In genomic region chr20:38804682-38805501, GRCh38 we compare ENCODE assay signal across 8 cellular contexts. TPM values are rescaled to one million over a fixed set of nuclear protein-coding genes. Genes with fewer than 3 reads are reported as not detected.
DNase-seq lines count a peak whose midpoint lies in the region; ATAC-seq and TF ChIP-seq lines count a peak whose summit lies in the region.

No MANE protein-coding gene starts in this region.

- no peak for TF ChIP-seq CTCF in OCI-LY3 (IDR thresholded peaks at IDR 0.05; ENCODE audit: low read depth, low read length)

- intact Hi-C loops in activated T-helper 2 cell treated with anti-CD3 and anti-CD28 coated beads, Interferon-gamma antibody, Interleukin-2, Interleukin-4, amounts not matched to agents 10 μg/mL and 5 μg/mL and 100 μg/mL, durations not matched to agents 14 hours and 24 hours and 36 hours (cut with micrococcal nuclease) = loop anchor here (1.0 to 2.0 kb wide), 6 partner anchors 28 to 214 kb away; partner anchors contain the start of gene ACTR5

- H3K4me1 Mint-ChIP-seq in activated T-helper 2 cell treated with anti-CD3 and anti-CD28 coated beads, Interferon-gamma antibody, Interleukin-2, Interleukin-4, amounts not matched to agents 10 μg/mL and 5 μg/mL and 100 μg/mL, durations not matched to agents 14 hours and 24 hours and 36 hours (ENCODE audit: low read depth) = peaks cover 43% of the 10 kb centered on the region

- no peaks in the 10 kb centered on the region for H3K27me3 ChIP-seq in OCI-LY3 (ENCODE audit: low read depth, low read length)

- H3K9ac ChIP-seq in OCI-LY3 (ENCODE audit: low read length) = peak overlapping the region; percentile 98

- peak overlapping the region; percentile 91 for H3K4me3 Mint-ChIP-seq in activated T-helper 2 cell treated with anti-CD3 and anti-CD28 coated beads, Interferon-gamma antibody, Interleukin-2, Interleukin-4, amounts not matched to agents 10 μg/mL and 5 μg/mL and 100 μg/mL, durations not matched to agents 14 hours and 24 hours and 36 hours (ENCODE audit: low read depth)

- peaks cover 39% of the 10 kb centered on the region for H3K4me1 ChIP-seq in OCI-LY3 (ENCODE audit: low read length)

- H3K36me3 ChIP-seq in OCI-LY3 (replicated peaks; ENCODE audit: low read depth, low read length) = peaks cover 31% of the 10 kb centered on the region

- H3K36me3 Mint-ChIP-seq in activated T-helper 2 cell treated with anti-CD3 and anti-CD28 coated beads, Interferon-gamma antibody, Interleukin-2, Interleukin-4, amounts not matched to agents 10 μg/mL and 5 μg/mL and 100 μg/mL, durations not matched to agents 14 hours and 24 hours and 36 hours (ENCODE audit: low read depth) = peaks cover 42% of the 10 kb centered on the region

- H3K79me2 ChIP-seq in OCI-LY3 (ENCODE audit: low read length) = peaks cover 53% of the 10 kb centered on the region

- peak overlapping the region; percentile 85 for H3K4me3 ChIP-seq in OCI-LY3 (ENCODE audit: low read length)

- H3K27ac Mint-ChIP-seq in activated T-helper 2 cell treated with anti-CD3 and anti-CD28 coated beads, Interferon-gamma antibody, Interleukin-2, Interleukin-4, amounts not matched to agents 10 μg/mL and 5 μg/mL and 100 μg/mL, durations not matched to agents 14 hours and 24 hours and 36 hours = peak overlapping the region; percentile 98

- H2AFZ ChIP-seq in OCI-LY3 (ENCODE audit: low read depth, low read length) = peak overlapping the region; percentile 8; the same call in 1 of the 2 replicates

- H4K20me1 ChIP-seq in OCI-LY3 (ENCODE audit: insufficient read depth, low read length) = peaks cover 34% of the 10 kb centered on the region

- peak overlapping the region; percentile 82 for H3K27ac ChIP-seq in OCI-LY3 (ENCODE audit: low read length)

- no peaks in the 10 kb centered on the region for H3K27me3 Mint-ChIP-seq in activated T-helper 2 cell treated with anti-CD3 and anti-CD28 coated beads, Interferon-gamma antibody, Interleukin-2, Interleukin-4, amounts not matched to agents 10 μg/mL and 5 μg/mL and 100 μg/mL, durations not matched to agents 14 hours and 24 hours and 36 hours (ENCODE audit: low read depth)

- peak; percentile 34 for ATAC-seq in GM21576 (IDR thresholded peaks at IDR 0.05; ENCODE audit: unreplicated experiment)
- ATAC-seq in GM18867 (IDR thresholded peaks at IDR 0.05; ENCODE audit: unreplicated experiment) = no peak
- no peak for ATAC-seq in HG03045 (IDR thresholded peaks at IDR 0.05; ENCODE audit: unreplicated experiment)

- DNase-seq in activated T-helper 2 cell treated with anti-CD3 and anti-CD28 coated beads, Interferon-gamma antibody, Interleukin-2, Interleukin-4, amounts not matched to agents 10 μg/mL and 5 μg/mL and 100 μg/mL, durations not matched to agents 14 hours and 24 hours and 36 hours (ENCODE audit: low spot score) = peak; percentile 81
- DNase-seq in iPS DF 4.7 (ENCODE audit: extremely low read depth, low spot score) = peak; percentile 53
- peak; percentile 43 for DNase-seq in stimulated activated CD4-positive, alpha-beta T cell treated with anti-CD3 and anti-CD28 coated beads, Interleukin-12 subunit alpha, Interleukin-12 subunit beta, amount 100 ng/mL, for 4 hours
- DNase-seq in NCI-H2107 (lab: John Stamatoyannopoulos, UW) = no peak

- H3K9me3 ChIP-seq in OCI-LY3 (ENCODE audit: insufficient read depth, low read length) = no peaks in the 10 kb centered on the region

- no peaks in the 10 kb centered on the region for H3K9me3 Mint-ChIP-seq in activated T-helper 2 cell treated with anti-CD3 and anti-CD28 coated beads, Interferon-gamma antibody, Interleukin-2, Interleukin-4, amounts not matched to agents 10 μg/mL and 5 μg/mL and 100 μg/mL, durations not matched to agents 14 hours and 24 hours and 36 hours

- peak overlapping the region; percentile 92 for H3K4me2 ChIP-seq in OCI-LY3 (ENCODE audit: low read length)

RNA-seq across cellular contexts. Expression of gene PPP1R16B, which starts 0.6 kb away (rescaled TPM):
- 109 and 111 TPM in 2 replicates for total RNA-seq in activated T-helper 2 cell treated with anti-CD3 and anti-CD28 coated beads, Interferon-gamma antibody, Interleukin-2, Interleukin-4, amounts not matched to agents 10 μg/mL and 5 μg/mL and 100 μg/mL, durations not matched to agents 14 hours and 24 hours and 36 hours

RNA-seq across cellular contexts. Expression of gene ACTR5, which starts 56.6 kb away (rescaled TPM):
- 12.1 and 13.2 TPM in 2 replicates for total RNA-seq in activated T-helper 2 cell treated with anti-CD3 and anti-CD28 coated beads, Interferon-gamma antibody, Interleukin-2, Interleukin-4, amounts not matched to agents 10 μg/mL and 5 μg/mL and 100 μg/mL, durations not matched to agents 14 hours and 24 hours and 36 hours
